18 cellular contexts compared by ENCODE assay signal in the genomic region with DNA sequence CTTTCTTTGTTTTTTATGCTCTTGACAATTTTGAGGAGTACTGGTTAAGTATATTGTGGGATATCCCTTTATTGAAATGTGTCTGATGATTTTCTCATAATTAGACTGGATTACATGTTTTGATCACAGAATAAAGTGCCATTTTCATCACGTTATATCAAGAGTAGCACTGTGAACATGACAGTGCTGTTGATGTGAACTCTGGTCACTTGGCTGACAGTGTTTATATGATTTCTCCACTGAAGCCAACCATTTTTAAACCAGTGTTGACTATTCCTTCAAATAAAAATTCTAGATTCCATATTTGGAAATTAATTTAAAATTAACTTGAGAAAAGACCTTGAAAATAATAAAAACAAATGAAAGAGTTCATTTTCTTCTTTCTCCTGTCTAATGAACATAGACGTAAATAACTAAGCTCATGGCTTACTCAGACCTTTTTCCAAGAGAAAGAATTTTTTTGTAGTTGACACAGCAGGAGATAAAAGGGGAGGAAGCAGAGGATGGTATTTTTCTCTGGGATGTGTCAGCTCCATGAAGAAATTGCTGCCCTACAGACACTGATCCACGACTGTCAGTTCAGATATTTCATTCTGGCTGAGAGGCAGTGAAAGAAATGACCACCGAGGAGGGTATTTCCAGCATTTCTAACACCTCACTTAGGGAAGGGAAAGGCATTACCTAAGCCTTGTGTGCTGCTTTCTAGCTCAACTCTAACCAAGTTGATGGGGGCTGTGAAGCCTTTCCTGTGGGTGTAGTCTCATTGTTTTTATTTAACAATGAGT.
DNase-seq lines count a peak whose midpoint lies in the region; ATAC-seq and TF ChIP-seq lines count a peak whose summit lies in the region.
"Had no signal": no experiment of that assay in that cellular context is flagged by ENCODE, and none has a peak within 500 bp of the region (broad histone marks: within the 10 kb centered on the region; RNA-seq: fewer than 3 reads in every experiment).

No MANE protein-coding gene starts in this region.

- DNase-seq in GM23338 (ENCODE audit: low spot score) (peak; percentile 36), amniotic epithelial cell (ENCODE audit: low read depth) (peak; percentile 74), retina (peak; percentile 56), heart left ventricle (no peak)
- DNase-seq in activated T-cell treated with anti-CD3 and anti-CD28 coated beads, Interleukin-2, amount 50 U/mL, for 24 hours: no peak
- DNase-seq: activated CD4-positive, alpha-beta T cell treated with anti-CD3 and anti-CD28 coated beads, Interleukin-2, amount 50 U/mL, for 1 hour; aorta; CD4-positive, alpha-beta T cell; left colon; NCI-H1105 treated with DMSO at 0.1 percent for 48 hours; NCI-H510A; spleen had no signal

- peaks cover 4% of the 10 kb centered on the region for H3K27me3 Mint-ChIP-seq in GM23338 (ENCODE audit: insufficient read depth, low read depth, poor library complexity)
- H3K27me3 Mint-ChIP-seq in activated T-cell treated with anti-CD3 and anti-CD28 coated beads, Interleukin-2, amount 50 U/mL, for 24 hours: peaks cover 23% of the 10 kb centered on the region

- H3K27ac ChIP-seq in GM23338 (ENCODE audit: low read depth): peak overlapping the region; percentile 12; the same call in 1 of the 2 replicates
- no peak overlapping the region for H3K27ac ChIP-seq in iPS-20b (ENCODE audit: low read length)
- H3K27ac ChIP-seq in heart left ventricle: no peak overlapping the region
- H3K27ac ChIP-seq: gastroesophageal sphincter, RWPE1, spleen had no signal

- 53 to 64% (median 63%) methylated on average over 4 of the region's 4 CpGs for WGBS in heart left ventricle, 4 donors

- H3K9me3 Mint-ChIP-seq in GM23338: no peaks in the 10 kb centered on the region; the same call in 2 of the 3 replicates
- H3K9me3 Mint-ChIP-seq in activated T-cell treated with anti-CD3 and anti-CD28 coated beads, Interleukin-2, amount 50 U/mL, for 24 hours: no peaks in the 10 kb centered on the region
- H3K9me3 Mint-ChIP-seq: activated T-helper 1 cell treated with anti-CD3 and anti-CD28 coated beads, Interleukin-12 subunit alpha, Interleukin-12 subunit beta, Interleukin-2, Interleukin-4 antibody, amounts not matched to agents 30 ng/mL and 10 ng/mL and 1 ng/mL, durations not matched to agents 14 hours and 24 hours and 36 hours; CD4-positive, alpha-beta T cell had no signal

- H3K36me3 Mint-ChIP-seq in GM23338 (ENCODE audit: low read depth): no peaks in the 10 kb centered on the region
- H3K36me3 Mint-ChIP-seq in activated T-cell treated with anti-CD3 and anti-CD28 coated beads, Interleukin-2, amount 50 U/mL, for 24 hours (ENCODE audit: low read depth): no peaks in the 10 kb centered on the region

- H3K9me2 ChIP-seq in GM23338 (ENCODE audit: insufficient read depth): no peaks in the 10 kb centered on the region

- intact Hi-C loops in heart left ventricle (cut with DNase I): no loop called here

- no peaks in the 10 kb centered on the region for H4K20me1 ChIP-seq in GM23338 (replicated peaks; ENCODE audit: insufficient read depth)

- H3K4me3 ChIP-seq in GM23338 (no peak overlapping the region), iPS-20b (ENCODE audit: low read length) (peak overlapping the region; percentile 40), heart left ventricle (no peak overlapping the region)
- H3K4me3 ChIP-seq: gastroesophageal sphincter, spleen had no signal

- ATAC-seq in GM23338 (peak; percentile 49), GM21390 (IDR thresholded peaks at IDR 0.05; ENCODE audit: unreplicated experiment) (no peak), heart left ventricle (no peak), GM18517 (IDR thresholded peaks at IDR 0.05; ENCODE audit: unreplicated experiment) (no peak)
- ATAC-seq: gastroesophageal sphincter, left colon had no signal

- no peaks in the 10 kb centered on the region for H3F3A ChIP-seq in GM23338 (replicated peaks; ENCODE audit: low read depth)

- H3K27ac Mint-ChIP-seq in GM23338: no peak overlapping the region
- no peak overlapping the region for H3K27ac Mint-ChIP-seq in activated T-cell treated with anti-CD3 and anti-CD28 coated beads, Interleukin-2, amount 50 U/mL, for 24 hours
- H3K27ac Mint-ChIP-seq: activated T-helper 1 cell treated with anti-CD3 and anti-CD28 coated beads, Interleukin-12 subunit alpha, Interleukin-12 subunit beta, Interleukin-2, Interleukin-4 antibody, amounts not matched to agents 30 ng/mL and 10 ng/mL and 1 ng/mL, durations not matched to agents 14 hours and 24 hours and 36 hours; CD4-positive, alpha-beta T cell had no signal

- H3K9ac ChIP-seq in iPS-20b (ENCODE audit: low read depth, low read length): peak overlapping the region; percentile 7; the same call in 1 of the 2 replicates

- H3K79me2 ChIP-seq in GM23338 (replicated peaks; ENCODE audit: insufficient read depth): no peaks in the 10 kb centered on the region; the same call in 1 of the 2 replicates

- no peaks in the 10 kb centered on the region for H3K9me3 ChIP-seq in iPS-20b (ENCODE audit: insufficient read depth, low read depth, low read length)
- peaks cover 0 to 4% (median 0%) of the 10 kb centered on the region in 12 donors for H3K9me3 ChIP-seq in heart left ventricle
- H3K9me3 ChIP-seq: gastroesophageal sphincter, spleen had no signal

- H3K4me2 ChIP-seq in GM23338: 0 out of 2 replicates have a peak overlapping the region, but pooled peaks have one; percentile 14

- no peak overlapping the region for H2AFZ ChIP-seq in GM23338

- H3K4me1 ChIP-seq in GM23338 (ENCODE audit: insufficient read depth): peaks cover 45% of the 10 kb centered on the region
- H3K4me1 ChIP-seq in iPS-20b (ENCODE audit: insufficient read depth, low read length): peaks cover 37% of the 10 kb centered on the region
- H3K4me1 ChIP-seq in heart left ventricle: peaks cover 0 to 15% (median 0%) of the 10 kb centered on the region in 12 donors
- H3K4me1 ChIP-seq: spleen had no signal

- H3K36me3 ChIP-seq in GM23338 (ENCODE audit: insufficient read depth) (no peaks in the 10 kb centered on the region), iPS-20b (ENCODE audit: insufficient read depth, low read depth, low read length) (no peaks in the 10 kb centered on the region), heart left ventricle (no peaks in the 10 kb centered on the region)
- H3K36me3 ChIP-seq: gastroesophageal sphincter, spleen had no signal

- no peak overlapping the region for H3K4me3 Mint-ChIP-seq in GM23338
- H3K4me3 Mint-ChIP-seq in activated T-cell treated with anti-CD3 and anti-CD28 coated beads, Interleukin-2, amount 50 U/mL, for 24 hours: no peak overlapping the region
- H3K4me3 Mint-ChIP-seq: activated T-helper 1 cell treated with anti-CD3 and anti-CD28 coated beads, Interleukin-12 subunit alpha, Interleukin-12 subunit beta, Interleukin-2, Interleukin-4 antibody, amounts not matched to agents 30 ng/mL and 10 ng/mL and 1 ng/mL, durations not matched to agents 14 hours and 24 hours and 36 hours; CD4-positive, alpha-beta T cell had no signal

- H3K27me3 ChIP-seq in GM23338 (ENCODE audit: insufficient read depth) (no peaks in the 10 kb centered on the region), iPS-20b (ENCODE audit: insufficient read depth, low read length) (no peaks in the 10 kb centered on the region), heart left ventricle (no peaks in the 10 kb centered on the region)
- H3K27me3 ChIP-seq: gastroesophageal sphincter, spleen had no signal

- TF ChIP-seq POLR2A in heart left ventricle (IDR thresholded peaks at IDR 0.05): no peak

- H3K4me1 Mint-ChIP-seq in GM23338: peaks cover 71% of the 10 kb centered on the region
- no peaks in the 10 kb centered on the region for H3K4me1 Mint-ChIP-seq in activated T-cell treated with anti-CD3 and anti-CD28 coated beads, Interleukin-2, amount 50 U/mL, for 24 hours (ENCODE audit: low read depth)

- no peak for TF ChIP-seq CTCF in GM23338 (conservative IDR thresholded peaks at IDR 0.05; ENCODE audit: low read depth in 2 of 2)
- no peak for TF ChIP-seq CTCF in heart left ventricle (IDR thresholded peaks at IDR 0.05)

TF ChIP-seq in GM23338, 12 proteins besides CTCF, POLR2A, EP300 and RAD21 (continues in another document):
- no peak for TF ChIP-seq CREB1 (CRISPR knock-in tag; IDR thresholded peaks at IDR 0.05; ENCODE audit: low read depth)

Comparison
In these comparisons a context has a peak if more than half of its experiments do, and no peak if none do; other contexts are left out.
1. DNase-seq: peak in GM23338 (single experiment), amniotic epithelial cell (single experiment) and retina (single experiment); none in heart left ventricle (0 of 5) and activated T-cell treated with anti-CD3 and anti-CD28 coated beads, Interleukin-2, amount 50 U/mL, for 24 hours (single experiment).